ENCODE assay signal across 8 cellular contexts in genomic region chr7:114414151-114415053, GRCh38. TPM values are rescaled to one million over a fixed set of nuclear protein-coding genes. Genes with fewer than 3 reads are reported as not detected.
DNase-seq lines count a peak whose midpoint lies in the region; ATAC-seq and TF ChIP-seq lines count a peak whose summit lies in the region.

TSS of gene FOXP2 (plus strand) at chr7:114414815. CDS start at chr7:114426512, 11,697 bp downstream.

- H3K27me3 Mint-ChIP-seq in osteocyte (ENCODE audit: unreplicated experiment) (no peaks in the 10 kb centered on the region), immature natural killer cell (ENCODE audit: low read depth in 3 of 3) (no peaks in the 10 kb centered on the region)
- H3K27me3 Mint-ChIP-seq in CD8-positive, alpha-beta T cell (ENCODE audit: low read depth) = no peaks in the 10 kb centered on the region

- POLR2A ChIA-PET in CD8-positive, alpha-beta T cell (lab: Charles Lee) = no interaction called here

- no peak within 1 kb of the TSS for H3K27ac ChIP-seq in CD8-positive, alpha-beta T cell (ENCODE audit: low read depth, low read length)

- CTCF ChIA-PET in CD8-positive, alpha-beta T cell (lab: Charles Lee) = no interaction called here

- peak; percentile 80 for DNase-seq in DMS53 (lab: John Stamatoyannopoulos, UW)
- DNase-seq in NCI-H526 treated with DMSO at 0.1 percent for 48 hours (lab: John Stamatoyannopoulos, UW) = peak; percentile 36
- DNase-seq in osteocyte (ENCODE audit: extremely low spot score, unreplicated experiment) = no peak
- no peak for DNase-seq in CD8-positive, alpha-beta T cell
- no peak for DNase-seq in immature natural killer cell

- no peaks in the 10 kb centered on the region for H3K27me3 ChIP-seq in CD8-positive, alpha-beta T cell (ENCODE audit: insufficient read depth, low read length)

- H3K27ac Mint-ChIP-seq in osteocyte (ENCODE audit: unreplicated experiment) = no peak within 1 kb of the TSS
- no peak within 1 kb of the TSS for H3K27ac Mint-ChIP-seq in CD8-positive, alpha-beta T cell
- H3K27ac Mint-ChIP-seq in immature natural killer cell = no peak within 1 kb of the TSS

- intact Hi-C loops in CD8-positive, alpha-beta T cell (cut with DNase I, micrococcal nuclease) = no loop called here

- H3K4me3 ChIP-seq in CD8-positive, alpha-beta T cell (ENCODE audit: low read depth, low read length) = no peak within 1 kb of the TSS

- no peaks in the 10 kb centered on the region for H3K4me1 ChIP-seq in CD8-positive, alpha-beta T cell (ENCODE audit: insufficient read depth, low read length)

- no peak within 1 kb of the TSS for H3K4me3 Mint-ChIP-seq in osteocyte (ENCODE audit: unreplicated experiment)
- H3K4me3 Mint-ChIP-seq in CD8-positive, alpha-beta T cell = no peak within 1 kb of the TSS
- no peak within 1 kb of the TSS for H3K4me3 Mint-ChIP-seq in immature natural killer cell

- ATAC-seq in esophagus mucosa (peak; percentile 43), SK-N-SH treated with all-trans-retinoic acid at 6 μM for 48 hours (no peak), HG03139 (IDR thresholded peaks at IDR 0.05; ENCODE audit: unreplicated experiment) (no peak)
- no peak for ATAC-seq in CD8-positive, alpha-beta T cell

- peaks cover 15% of the 10 kb centered on the region for H3K4me1 Mint-ChIP-seq in osteocyte (ENCODE audit: unreplicated experiment)
- H3K4me1 Mint-ChIP-seq in CD8-positive, alpha-beta T cell (ENCODE audit: low read depth) = no peaks in the 10 kb centered on the region
- H3K4me1 Mint-ChIP-seq in immature natural killer cell = no peaks in the 10 kb centered on the region

- H3K9me3 Mint-ChIP-seq in osteocyte (ENCODE audit: unreplicated experiment) (no peaks in the 10 kb centered on the region), immature natural killer cell (peaks cover 0 to 7% (median under 1%) of the 10 kb centered on the region in 6 donors)
- no peaks in the 10 kb centered on the region for H3K9me3 Mint-ChIP-seq in CD8-positive, alpha-beta T cell

- H3K36me3 Mint-ChIP-seq in osteocyte (ENCODE audit: unreplicated experiment) = no peaks in the 10 kb centered on the region
- no peaks in the 10 kb centered on the region for H3K36me3 Mint-ChIP-seq in CD8-positive, alpha-beta T cell
- H3K36me3 Mint-ChIP-seq in immature natural killer cell = no peaks in the 10 kb centered on the region

- no peaks in the 10 kb centered on the region for H3K9me3 ChIP-seq in CD8-positive, alpha-beta T cell (ENCODE audit: low read length)

- H3K36me3 ChIP-seq in CD8-positive, alpha-beta T cell (ENCODE audit: insufficient read depth, low read length) = no peaks in the 10 kb centered on the region

- TF ChIP-seq CTCF in osteocyte (IDR thresholded peaks at IDR 0.05) = no peak
- no peak for TF ChIP-seq CTCF in CD8-positive, alpha-beta T cell (IDR thresholded peaks at IDR 0.05)

TF ChIP-seq in SK-N-SH treated with all-trans-retinoic acid at 6 μM for 48 hours, 23 proteins besides CTCF, POLR2A, EP300 and RAD21:
- TF ChIP-seq TOX (CRISPR knock-in tag; IDR thresholded peaks at IDR 0.05; ENCODE audit: borderline replicate concordance) = no peak

RNA-seq across cellular contexts. Expression of gene FOXP2, which starts in this region (rescaled TPM):
- total RNA-seq in esophagus mucosa (5.0 TPM), osteocyte (25.0 and 25.7 TPM in 2 replicates)
- not detected for total RNA-seq in CD8-positive, alpha-beta T cell
- not detected for polyA plus RNA-seq in immature natural killer cell

Comparison
In these comparisons a context has a peak if more than half of its experiments do, and no peak if none do; other contexts are left out.
1. DNase-seq: peak in DMS53 (single experiment) and NCI-H526 treated with DMSO at 0.1 percent for 48 hours (single experiment); none in osteocyte (single experiment), CD8-positive, alpha-beta T cell (0 of 7) and immature natural killer cell (0 of 3).